In the genomic region with DNA sequence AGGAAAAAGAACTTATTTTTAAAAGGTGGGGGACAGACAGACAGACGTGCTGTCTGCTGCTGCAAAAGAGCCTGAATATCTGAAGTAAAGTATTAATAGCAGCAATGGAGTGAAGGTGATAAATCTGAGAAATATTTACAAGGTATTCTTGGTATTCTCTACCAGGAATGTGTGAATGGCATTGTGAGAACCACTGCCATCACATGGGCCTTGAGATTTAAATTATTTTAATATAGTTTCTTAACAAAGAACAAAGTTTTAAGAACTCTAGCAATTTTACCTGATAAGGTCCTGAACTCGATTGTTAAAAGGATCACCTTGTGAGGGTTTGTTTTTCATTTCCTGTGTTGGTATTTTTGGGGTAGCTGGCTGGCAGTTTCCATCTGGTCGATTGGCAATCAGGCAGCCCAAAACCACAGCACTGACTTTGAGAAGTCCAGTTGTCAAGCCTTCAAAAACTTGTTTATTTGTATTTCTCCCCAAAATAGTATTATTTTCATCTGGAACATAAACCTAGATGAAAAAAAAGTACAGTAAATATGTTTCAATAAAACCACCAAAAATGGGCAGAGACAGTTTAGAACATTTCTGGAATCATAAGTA, we compare ENCODE assay signal across 17 cellular contexts.
DNase-seq lines count a peak whose midpoint lies in the region; ATAC-seq and TF ChIP-seq lines count a peak whose summit lies in the region.
"Had no signal": no experiment of that assay in that cellular context is flagged by ENCODE, and none has a peak within 500 bp of the region (broad histone marks: within the 10 kb centered on the region; RNA-seq: fewer than 3 reads in every experiment).

No MANE protein-coding gene starts in this region.

- no peak for ATAC-seq in T-helper 17 cell
- ATAC-seq: activated T-cell treated with anti-CD3 and anti-CD28 coated beads, Interleukin-2, amount 50 U/mL, for 72 hours; heart right ventricle had no signal

- H3K27me3 Mint-ChIP-seq in HFFc6 (ENCODE audit: insufficient read depth) (no peaks in the 10 kb centered on the region; the same call in 1 of the 2 replicates), T-helper 17 cell (no peaks in the 10 kb centered on the region)
- H3K27me3 Mint-ChIP-seq: activated CD4-positive, alpha-beta memory T cell treated with anti-CD3 and anti-CD28 coated beads, Interleukin-2, amount 10 ng/mL, durations not matched to agents 7 days and 5 days had no signal

- peaks cover 6% of the 10 kb centered on the region; the same call in 1 of the 2 replicates for H3K36me3 Mint-ChIP-seq in HFFc6 (ENCODE audit: low read depth)
- H3K36me3 Mint-ChIP-seq in T-helper 17 cell (ENCODE audit: low read depth): peaks cover 7% of the 10 kb centered on the region

- H3K9me3 Mint-ChIP-seq in HFFc6: no peaks in the 10 kb centered on the region
- H3K9me3 Mint-ChIP-seq: activated CD4-positive, alpha-beta memory T cell treated with anti-CD3 and anti-CD28 coated beads, Interleukin-2, amount 10 ng/mL, durations not matched to agents 7 days and 5 days had no signal

- H3K9me3 ChIP-seq in T-helper 17 cell (ENCODE audit: control insufficient read depth, low read length, poor library complexity, severe bottlenecking) (no peaks in the 10 kb centered on the region), SJCRH30 (replicated peaks) (no peaks in the 10 kb centered on the region; the same call in 1 of the 2 replicates)
- H3K9me3 ChIP-seq: colonic mucosa, ovary, transverse colon had no signal

- no peak for TF ChIP-seq CTCF in HFFc6 (IDR thresholded peaks at IDR 0.05)

- no peaks in the 10 kb centered on the region for H3K4me1 ChIP-seq in SJCRH30
- H3K4me1 ChIP-seq: colonic mucosa, transverse colon had no signal

- no peaks in the 10 kb centered on the region for H3K27me3 ChIP-seq in SJCRH30
- H3K27me3 ChIP-seq: colonic mucosa, heart right ventricle, ovary, transverse colon had no signal

- H3K27ac Mint-ChIP-seq in HFFc6 (peak overlapping the region; percentile 72), T-helper 17 cell (peak overlapping the region; percentile 34)
- H3K27ac Mint-ChIP-seq: activated CD4-positive, alpha-beta memory T cell treated with anti-CD3 and anti-CD28 coated beads, Interleukin-2, amount 10 ng/mL, durations not matched to agents 7 days and 5 days; activated T-cell treated with anti-CD3 and anti-CD28 coated beads, Interleukin-2, amount 50 U/mL, for 72 hours had no signal

- no peak overlapping the region for H3K27ac ChIP-seq in SJCRH30
- H3K27ac ChIP-seq: colonic mucosa, epithelial cell of prostate, heart right ventricle, ovary, transverse colon had no signal

- peak; percentile 52 for DNase-seq in AG08395 (ENCODE audit: low spot score)
- peak; percentile 37 for DNase-seq in HFFc6
- DNase-seq in T-helper 17 cell: no peak
- DNase-seq in hepatic stellate cell (ENCODE audit: low spot score): peak; percentile 14
- DNase-seq in stimulated activated naive CD4-positive, alpha-beta T cell (lab: John Stamatoyannopoulos, UW): no peak
- no peak for DNase-seq in CD1c-positive myeloid dendritic cell (ENCODE audit: extremely low spot score)
- DNase-seq in SJCRH30: no peak
- no peak for DNase-seq in stimulated activated CD8-positive, alpha-beta memory T cell treated with anti-CD3 and anti-CD28 coated beads, Interleukin-4, amount 100 ng/mL, for 48 hours
- DNase-seq: activated CD4-positive, alpha-beta memory T cell treated with anti-CD3 and anti-CD28 coated beads, Interleukin-2, amount 10 ng/mL, durations not matched to agents 7 days and 5 days; activated T-cell treated with anti-CD3 and anti-CD28 coated beads, Interleukin-2, amount 50 U/mL, for 72 hours; colonic mucosa; COR-L47; heart right ventricle; NCI-H146; ovary; transverse colon had no signal

- no peaks in the 10 kb centered on the region for H3K36me3 ChIP-seq in SJCRH30
- H3K36me3 ChIP-seq: colonic mucosa, ovary, transverse colon had no signal

- H3K4me1 Mint-ChIP-seq in HFFc6 (ENCODE audit: low read depth) (peaks cover 32% of the 10 kb centered on the region), T-helper 17 cell (no peaks in the 10 kb centered on the region)
- H3K4me1 Mint-ChIP-seq: activated CD4-positive, alpha-beta memory T cell treated with anti-CD3 and anti-CD28 coated beads, Interleukin-2, amount 10 ng/mL, durations not matched to agents 7 days and 5 days had no signal

- H3K4me3 Mint-ChIP-seq in HFFc6: peak overlapping the region; percentile 26; the same call in 1 of the 2 replicates
- no peak overlapping the region for H3K4me3 Mint-ChIP-seq in T-helper 17 cell
- H3K4me3 Mint-ChIP-seq: activated CD4-positive, alpha-beta memory T cell treated with anti-CD3 and anti-CD28 coated beads, Interleukin-2, amount 10 ng/mL, durations not matched to agents 7 days and 5 days; activated T-cell treated with anti-CD3 and anti-CD28 coated beads, Interleukin-2, amount 50 U/mL, for 72 hours had no signal

- no peak overlapping the region for H3K4me3 ChIP-seq in SJCRH30
- H3K4me3 ChIP-seq: colonic mucosa, heart right ventricle, ovary, transverse colon had no signal

Comparison
In these comparisons a context has a peak if more than half of its experiments do, and no peak if none do; other contexts are left out.
1. DNase-seq: peak in AG08395 (single experiment), HFFc6 (single experiment) and hepatic stellate cell (single experiment); none in T-helper 17 cell (0 of 3), stimulated activated naive CD4-positive, alpha-beta T cell (0 of 6), CD1c-positive myeloid dendritic cell (single experiment), SJCRH30 (0 of 2) and stimulated activated CD8-positive, alpha-beta memory T cell treated with anti-CD3 and anti-CD28 coated beads, Interleukin-4, amount 100 ng/mL, for 48 hours (single experiment).